15 cellular contexts compared by ENCODE assay signal in genomic region chr1:43241352-43241953, GRCh38. TPM values are rescaled to one million over a fixed set of nuclear protein-coding genes. Genes with fewer than 3 reads are reported as not detected.
DNase-seq lines count a peak whose midpoint lies in the region; TF ChIP-seq lines count a peak whose summit lies in the region.
"Had no signal": no experiment of that assay in that cellular context is flagged by ENCODE, and none has a peak within 500 bp of the region (broad histone marks: within the 10 kb centered on the region; RNA-seq: fewer than 3 reads in every experiment).

No MANE protein-coding gene starts in this region.

- intact Hi-C loops in PC-9 (cut with micrococcal nuclease; ENCODE audit: unreplicated experiment) = loop anchor here (1.0 kb wide), 1 partner anchor 29 kb away; no protein-coding TSS in a partner anchor

- H3K9ac ChIP-seq in mesendoderm (ENCODE audit: low read length) = no peak overlapping the region

- no CpG with 5 or more reads among the region's 6 CpGs for WGBS in mesendoderm (ENCODE audit: extremely low coverage, insufficient coverage, low lambda C conversion rate)

- TF ChIP-seq CTCF in PC-9 (conservative IDR thresholded peaks at IDR 0.05) (no peak), epithelial cell of esophagus (IDR thresholded peaks at IDR 0.05; ENCODE audit: insufficient read depth, low read depth, low read length, missing control alignments) (no peak), GM10266 (IDR thresholded peaks at IDR 0.05; ENCODE audit: control insufficient read depth, insufficient read depth, low read depth, missing control alignments) (no peak)

- no peak overlapping the region; the same call in 1 of the 2 replicates for H3K4me2 ChIP-seq in PC-9
- no peak overlapping the region for H3K4me2 ChIP-seq in mesendoderm (ENCODE audit: low read length)

- H3K79me2 ChIP-seq in PC-9 (ENCODE audit: low read depth) = no peaks in the 10 kb centered on the region
- H3K79me2 ChIP-seq in mesendoderm (ENCODE audit: control insufficient read depth, insufficient read depth, low read length) = no peaks in the 10 kb centered on the region

- no peak overlapping the region for H3K23ac ChIP-seq in mesendoderm (ENCODE audit: low read length)

- no peak overlapping the region for H2BK120ac ChIP-seq in mesendoderm (ENCODE audit: low read depth, low read length)

- H3K9me2 ChIP-seq in PC-9 (ENCODE audit: insufficient read depth) = no peaks in the 10 kb centered on the region; the same call in 1 of the 2 replicates

- no peak overlapping the region for H3K18ac ChIP-seq in mesendoderm (ENCODE audit: low read length)

- no peak overlapping the region for H3K56ac ChIP-seq in mesendoderm (ENCODE audit: low read length)

- H3K27me3 ChIP-seq in PC-9 (ENCODE audit: insufficient read depth, low read depth) = no peaks in the 10 kb centered on the region
- no peaks in the 10 kb centered on the region for H3K27me3 ChIP-seq in mesendoderm (ENCODE audit: insufficient read depth, low read length, poor library complexity)
- H3K27me3 ChIP-seq: cardiac muscle cell, esophagus muscularis mucosa had no signal

- no peak overlapping the region for H2AFZ ChIP-seq in PC-9

- H3K4me3 ChIP-seq in PC-9 (no peak overlapping the region), epithelial cell of esophagus (ENCODE audit: low read length) (no peak overlapping the region), mesendoderm (ENCODE audit: low read length) (no peak overlapping the region)
- H3K4me3 ChIP-seq: cardiac muscle cell, esophagus muscularis mucosa had no signal

- CTCF ChIA-PET in PC-9 (lab: Charles Lee) = interaction anchor here (0.5 kb wide), 1 partner anchor 16 kb away, joined by 3 read pairs; no protein-coding TSS in a partner anchor

- H2BK15ac ChIP-seq in mesendoderm (replicated peaks; ENCODE audit: low read depth) = no peak overlapping the region

- H3K4ac ChIP-seq in mesendoderm (ENCODE audit: low read depth, low read length) = no peak overlapping the region

- no peaks in the 10 kb centered on the region for H3K79me1 ChIP-seq in mesendoderm (ENCODE audit: low read length)

- POLR2A ChIA-PET in PC-9 (lab: Charles Lee; ENCODE audit: unreplicated experiment) = interaction anchor here (0.5 to 0.6 kb wide), 2 partner anchors 44 to 213 kb away, joined by 5 to 6 read pairs; partner anchors contain the start of gene C1orf210

- DNase-seq in Daoy (ENCODE audit: low read depth) = peak; percentile 47
- peak; percentile 74 to 79 for DNase-seq in PC-9
- DNase-seq in epithelial cell of esophagus (ENCODE audit: low read depth) = peak; percentile 60
- peak; percentile 81 for DNase-seq in mesendoderm
- no peak for DNase-seq in GM10266 (ENCODE audit: extremely low spot score)
- DNase-seq in cortex of kidney (lab: John Stamatoyannopoulos, UW) = no peak
- DNase-seq in stimulated activated CD4-positive, alpha-beta T cell treated with anti-CD3 and anti-CD28 coated beads, Interleukin-1b, Interleukin-23, amount 100 ng/mL, for 48 hours = no peak
- no peak for DNase-seq in NCI-H2171 (lab: John Stamatoyannopoulos, UW)
- DNase-seq: natural killer cell, NCI-H510A, small intestine had no signal

- no peaks in the 10 kb centered on the region for H3K36me3 ChIP-seq in PC-9 (ENCODE audit: low read depth)
- H3K36me3 ChIP-seq in mesendoderm (ENCODE audit: control insufficient read depth, insufficient read depth, low read length) = no peaks in the 10 kb centered on the region
- H3K36me3 ChIP-seq: cardiac muscle cell, esophagus muscularis mucosa had no signal

- no peaks in the 10 kb centered on the region; the same call in 1 of the 2 replicates for H3K9me3 ChIP-seq in PC-9 (ENCODE audit: insufficient read depth, low read depth)
- H3K9me3 ChIP-seq: esophagus muscularis mucosa had no signal

- no peak overlapping the region for H3K27ac ChIP-seq in PC-9
- H3K27ac ChIP-seq in mesendoderm (ENCODE audit: low read depth, low read length) = no peak overlapping the region
- H3K27ac ChIP-seq: cardiac muscle cell, esophagus muscularis mucosa had no signal

- BruUV-seq in PC-9 (replicated peaks; lab: Mats Ljungman, UMichigan) = no TSS peak

- H4K8ac ChIP-seq in mesendoderm (ENCODE audit: low read depth, low read length) = no peak overlapping the region

- H3K4me1 ChIP-seq in PC-9 (replicated peaks; ENCODE audit: insufficient read depth) (peaks cover 12% of the 10 kb centered on the region), mesendoderm (ENCODE audit: control insufficient read depth, low read depth, low read length) (no peaks in the 10 kb centered on the region)

- no peak overlapping the region for H2AK5ac ChIP-seq in mesendoderm (ENCODE audit: low read length)

- H3F3A ChIP-seq in PC-9 (ENCODE audit: insufficient read depth, low read depth) = peaks cover 4% of the 10 kb centered on the region; the same call in 1 of the 2 replicates

- H2BK5ac ChIP-seq in mesendoderm (ENCODE audit: low read length) = no peak overlapping the region

- no peak overlapping the region for H4K5ac ChIP-seq in mesendoderm (ENCODE audit: low read length)

- no peaks in the 10 kb centered on the region for H4K20me1 ChIP-seq in PC-9 (ENCODE audit: insufficient read depth)

RNA-seq across cellular contexts. Expression of gene TMEM125, which starts 28.3 kb away (rescaled TPM):
- not detected in 2 replicates for total RNA-seq in Daoy (2014; rRNA removed; shearing (Covaris generic))
- total RNA-seq in PC-9 (2021) = 55.6 and 58.0 TPM in 2 replicates
- polyA plus RNA-seq in mesendoderm (2013, experiment 1 of 2) = 10.8 TPM
- 8.4 TPM for polyA plus RNA-seq in mesendoderm (2013, experiment 2 of 2)
- total RNA-seq: activated T-helper 1 cell treated with anti-CD3 and anti-CD28 coated beads, Interleukin-12 subunit alpha, Interleukin-12 subunit beta, Interleukin-2, Interleukin-4 antibody, amounts not matched to agents 30 ng/mL and 10 ng/mL and 1 ng/mL, durations not matched to agents 14 hours and 24 hours and 36 hours; natural killer cell had no signal
- polyA plus RNA-seq: CD14-positive monocyte had no signal

RNA-seq across cellular contexts. Expression of gene C1orf210, which starts 43.9 kb away (rescaled TPM):
- total RNA-seq in Daoy (2014; rRNA removed; shearing (Covaris generic)) = not detected in 2 replicates
- 23.3 and 29.3 TPM in 2 replicates for total RNA-seq in PC-9 (2021)
- 5.0 TPM for polyA plus RNA-seq in mesendoderm (2013, experiment 1 of 2)
- 4.9 TPM for polyA plus RNA-seq in mesendoderm (2013, experiment 2 of 2)
- total RNA-seq: activated T-helper 1 cell treated with anti-CD3 and anti-CD28 coated beads, Interleukin-12 subunit alpha, Interleukin-12 subunit beta, Interleukin-2, Interleukin-4 antibody, amounts not matched to agents 30 ng/mL and 10 ng/mL and 1 ng/mL, durations not matched to agents 14 hours and 24 hours and 36 hours; esophagus muscularis mucosa; natural killer cell had no signal
- polyA plus RNA-seq: cardiac muscle cell, CD14-positive monocyte had no signal

RNA-seq across cellular contexts. Expression of gene TIE1, which starts 59.3 kb away (rescaled TPM):
- 37.1 and 50.3 TPM in 2 replicates for total RNA-seq in Daoy (2014; rRNA removed; shearing (Covaris generic))
- not detected in 2 replicates for total RNA-seq in PC-9 (2021)
- 1.3 TPM for polyA plus RNA-seq in mesendoderm (2013, experiment 1 of 2)
- 2.1 TPM for polyA plus RNA-seq in mesendoderm (2013, experiment 2 of 2)
- polyA plus RNA-seq: cardiac muscle cell, CD14-positive monocyte had no signal

Comparison
In these comparisons a context has a peak if more than half of its experiments do, and no peak if none do; other contexts are left out.
1. DNase-seq: peak in Daoy (single experiment), PC-9 (2 of 2), epithelial cell of esophagus (single experiment) and mesendoderm (single experiment); none in GM10266 (single experiment), cortex of kidney (single experiment), stimulated activated CD4-positive, alpha-beta T cell treated with anti-CD3 and anti-CD28 coated beads, Interleukin-1b, Interleukin-23, amount 100 ng/mL, for 48 hours (single experiment) and NCI-H2171 (single experiment).
2. RNA of gene TMEM125, which starts 28.3 kb away (total RNA-seq): 55.6 to 58.0 TPM in PC-9; not detected in Daoy; every median in the first group is over 10 times any median in the second.
3. RNA of gene C1orf210, which starts 43.9 kb away (total RNA-seq): 23.3 to 29.3 TPM in PC-9; not detected in Daoy; every median in the first group is over 10 times any median in the second.
4. RNA of gene TIE1, which starts 59.3 kb away (total RNA-seq): 37.1 to 50.3 TPM in Daoy; not detected in PC-9; every median in the first group is over 10 times any median in the second.